Comparison of ENCODE assay signal across 12 cellular contexts in genomic region chr2:58429285-58429874, GRCh38.
DNase-seq lines count a peak whose midpoint lies in the region; ATAC-seq and TF ChIP-seq lines count a peak whose summit lies in the region.
"Had no signal": no experiment of that assay in that cellular context is flagged by ENCODE, and none has a peak within 500 bp of the region (broad histone marks: within the 10 kb centered on the region; RNA-seq: fewer than 3 reads in every experiment).

No MANE protein-coding gene starts in this region.

- H3K36me3 Mint-ChIP-seq in chondrocyte (ENCODE audit: low read depth) (no peaks in the 10 kb centered on the region), mesothelial cell of epicardium (no peaks in the 10 kb centered on the region)
- H3K36me3 Mint-ChIP-seq: CD8-positive, alpha-beta T cell; natural killer cell had no signal

- DNase-seq in GM23248: no peak
- DNase-seq in chondrocyte (ENCODE audit: low spot score): no peak
- DNase-seq in mesothelial cell of epicardium (ENCODE audit: low spot score in 2 of 2, unreplicated experiment in 2 of 2): no peak
- no peak for DNase-seq in NCI-H2171 treated with DMSO at 0.1 percent for 48 hours (lab: John Stamatoyannopoulos, UW)
- DNase-seq in BE2C: no peak
- no peak for DNase-seq in retina
- DNase-seq: CD8-positive, alpha-beta T cell; natural killer cell; stimulated activated CD8-positive, alpha-beta memory T cell treated with anti-CD3 and anti-CD28 coated beads, Interleukin-4, amount 100 ng/mL, for 48 hours; T-helper 2 cell had no signal

- H3K4me3 ChIP-seq in ACC112 (ENCODE audit: low read depth, low read length): peak overlapping the region; percentile 59
- peak overlapping the region; percentile 21; the same call in 1 of the 2 replicates for H3K4me3 ChIP-seq in GM23248
- no peak overlapping the region for H3K4me3 ChIP-seq in BE2C (ENCODE audit: low read depth, low read length)

- 15 to 19% methylated on average over 4 of the region's 4 CpGs for WGBS in GM23248 (ENCODE audit: low coverage in 1 of 2, low lambda C conversion rate in 2 of 2, missing lambda C conversion rate in 2 of 2), 2 experiments

- H3K79me2 ChIP-seq in ACC112 (ENCODE audit: control insufficient read depth, insufficient read depth, low read length, unreplicated experiment) (no peaks in the 10 kb centered on the region), GM23248 (ENCODE audit: insufficient read depth) (no peaks in the 10 kb centered on the region)

- H3K27ac Mint-ChIP-seq in chondrocyte (ENCODE audit: unreplicated experiment) (no peak overlapping the region), mesothelial cell of epicardium (peak overlapping the region; percentile 97)
- H3K27ac Mint-ChIP-seq: CD8-positive, alpha-beta T cell; natural killer cell had no signal

- H3K36me3 ChIP-seq in ACC112 (ENCODE audit: insufficient read depth, low read length) (no peaks in the 10 kb centered on the region), GM23248 (ENCODE audit: low read depth) (no peaks in the 10 kb centered on the region), BE2C (no peaks in the 10 kb centered on the region)

- H3K9me3 Mint-ChIP-seq in chondrocyte (ENCODE audit: low read depth) (no peaks in the 10 kb centered on the region), mesothelial cell of epicardium (no peaks in the 10 kb centered on the region)
- H3K9me3 Mint-ChIP-seq: CD8-positive, alpha-beta T cell had no signal

- in situ Hi-C loops in GM23248 (cut with MboI): loop anchor here (25.0 kb wide), 2 partner anchors 292 to 517 kb away; no protein-coding TSS in a partner anchor

- peaks cover 13% of the 10 kb centered on the region for H3K4me1 Mint-ChIP-seq in chondrocyte (ENCODE audit: low read depth)
- H3K4me1 Mint-ChIP-seq in mesothelial cell of epicardium: peaks cover 25% of the 10 kb centered on the region
- H3K4me1 Mint-ChIP-seq: natural killer cell had no signal

- H3F3A ChIP-seq in GM23248 (ENCODE audit: insufficient read depth): no peaks in the 10 kb centered on the region

- no peak for ATAC-seq in HG02852 (IDR thresholded peaks at IDR 0.05; ENCODE audit: unreplicated experiment)
- ATAC-seq: CD8-positive, alpha-beta T cell; natural killer cell had no signal

- no peak overlapping the region for H2AFZ ChIP-seq in ACC112 (ENCODE audit: low read length, unreplicated experiment)
- peak overlapping the region; percentile 53; the same call in 1 of the 2 replicates for H2AFZ ChIP-seq in GM23248

- no peaks in the 10 kb centered on the region for H3K9me2 ChIP-seq in GM23248 (ENCODE audit: insufficient read depth)

- H3K27me3 Mint-ChIP-seq in chondrocyte (ENCODE audit: low read depth) (peaks cover 10% of the 10 kb centered on the region), mesothelial cell of epicardium (ENCODE audit: low read depth) (no peaks in the 10 kb centered on the region)

- no peak overlapping the region for H3K27ac ChIP-seq in ACC112 (ENCODE audit: low read depth, low read length)
- H3K27ac ChIP-seq in GM23248: no peak overlapping the region

- H3K4me1 ChIP-seq in ACC112 (ENCODE audit: control insufficient read depth, insufficient read depth, low read length, unreplicated experiment) (peaks cover 3% of the 10 kb centered on the region), GM23248 (ENCODE audit: insufficient read depth) (peaks cover 4% of the 10 kb centered on the region; the same call in 1 of the 2 replicates), BE2C (no peaks in the 10 kb centered on the region)

- TF ChIP-seq CTCF in chondrocyte (IDR thresholded peaks at IDR 0.05): no peak
- no peak for TF ChIP-seq CTCF in mesothelial cell of epicardium (IDR thresholded peaks at IDR 0.05; ENCODE audit: unreplicated experiment)
- no peak for TF ChIP-seq CTCF in BE2C (IDR thresholded peaks at IDR 0.05; ENCODE audit: low read depth, low read length)

- H3K4me3 Mint-ChIP-seq in chondrocyte (ENCODE audit: unreplicated experiment): peak overlapping the region; percentile 77
- peak overlapping the region; percentile 92 for H3K4me3 Mint-ChIP-seq in mesothelial cell of epicardium

- no peak overlapping the region for H3K9ac ChIP-seq in GM23248

- no peaks in the 10 kb centered on the region for H3K9me3 ChIP-seq in GM23248 (ENCODE audit: low read depth)
- H3K9me3 ChIP-seq in BE2C: no peaks in the 10 kb centered on the region

- peak overlapping the region; percentile 36 for H3K4me2 ChIP-seq in GM23248 (ENCODE audit: unreplicated experiment)

- H3K27me3 ChIP-seq in ACC112 (ENCODE audit: insufficient read depth, low read length): peaks cover 39% of the 10 kb centered on the region
- H3K27me3 ChIP-seq in GM23248 (replicated peaks; ENCODE audit: insufficient read depth): peaks cover 18% of the 10 kb centered on the region
- H3K27me3 ChIP-seq in BE2C: no peaks in the 10 kb centered on the region

- H4K20me1 ChIP-seq in GM23248 (ENCODE audit: insufficient read depth): no peaks in the 10 kb centered on the region
